In the genomic region with DNA sequence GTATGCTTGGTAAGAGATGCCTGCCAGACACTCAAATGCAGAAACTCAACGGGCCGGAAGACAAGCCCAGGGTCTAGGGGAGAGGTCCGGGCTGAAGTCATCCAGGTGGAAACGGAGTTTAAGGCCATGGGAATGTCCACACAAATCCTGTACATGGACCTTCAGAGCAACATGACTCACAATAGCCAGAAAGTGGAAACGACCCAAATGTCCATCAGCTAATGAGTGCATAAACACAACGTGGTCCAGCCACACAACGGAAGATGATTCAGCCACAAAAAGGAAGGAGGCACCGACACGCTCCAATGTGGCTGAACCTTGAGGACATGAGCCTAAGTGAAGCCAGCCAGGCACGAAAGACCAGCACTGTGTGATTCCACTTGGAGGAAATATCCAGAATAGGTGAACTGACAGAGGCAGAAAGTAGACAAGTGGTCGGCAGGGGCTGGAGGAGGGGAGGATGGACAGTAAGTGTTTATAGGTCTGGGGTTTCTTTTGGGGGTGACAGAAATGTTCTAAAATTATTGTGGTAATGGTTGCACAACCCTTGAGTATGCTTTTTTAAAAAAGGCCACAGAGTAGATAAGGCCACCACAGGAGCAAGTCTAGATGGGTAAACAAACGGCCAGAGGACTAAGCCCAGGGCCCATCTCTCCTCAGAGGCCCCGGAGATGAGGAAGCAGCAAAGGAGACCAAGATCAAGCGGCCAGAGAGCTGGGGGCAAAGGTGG, we compare ENCODE assay signal across 8 cellular contexts.
DNase-seq lines count a peak whose midpoint lies in the region; ATAC-seq, FAIRE-seq and TF ChIP-seq lines count a peak whose summit lies in the region.

No MANE protein-coding gene starts in this region.

- H3K4me3 ChIP-seq in foreskin fibroblast (ENCODE audit: low read depth in 1 of 2, low read length in 2 of 2) (no peak overlapping the region), gastrocnemius medialis (no peak overlapping the region)

- H3K36me3 Mint-ChIP-seq in type B pancreatic cell = peaks cover 4% of the 10 kb centered on the region

- no peak for DNase-seq in GM12892 (ENCODE audit: insufficient read length)
- peak; percentile 90 for DNase-seq in SKM-1 treated with dmso at 0.1 percent for 144 hours (lab: John Stamatoyannopoulos, UW; ENCODE audit: unreplicated experiment)
- peak; percentile 75 to 81 for DNase-seq in foreskin fibroblast
- no peak for DNase-seq in gastrocnemius medialis
- DNase-seq in type B pancreatic cell (ENCODE audit: extremely low spot score, unreplicated experiment) = no peak

- no peak for ATAC-seq in gastrocnemius medialis
- ATAC-seq in HG03521 (IDR thresholded peaks at IDR 0.05; ENCODE audit: unreplicated experiment) = no peak
- no peak for ATAC-seq in HG03457 (IDR thresholded peaks at IDR 0.05; ENCODE audit: unreplicated experiment)
- ATAC-seq in GM21717 (IDR thresholded peaks at IDR 0.05; ENCODE audit: unreplicated experiment) = no peak

- peak overlapping the region; percentile 41 to 81 (median 78) for H3K27ac ChIP-seq in gastrocnemius medialis

- H3K36me3 ChIP-seq in gastrocnemius medialis = no peaks in the 10 kb centered on the region

- intact Hi-C loops in gastrocnemius medialis (cut with DNase I; ENCODE audit: low total_unique reads) = no loop called here

- FAIRE-seq in GM12892 (lab: Jason Lieb, UNC) = peak; percentile 94

- no peak for TF ChIP-seq CTCF in foreskin fibroblast (IDR thresholded peaks at IDR 0.05; ENCODE audit: low read depth, low read length)
- TF ChIP-seq CTCF in gastrocnemius medialis (IDR thresholded peaks at IDR 0.05 in 4 of 5, conservative IDR thresholded peaks at IDR 0.05 in 1 of 5) = no peak
- TF ChIP-seq CTCF in type B pancreatic cell (conservative IDR thresholded peaks at IDR 0.05) = no peak

- H3K4me1 ChIP-seq in gastrocnemius medialis = peaks cover 13 to 30% of the 10 kb centered on the region in 2 donors

- no peaks in the 10 kb centered on the region for H3K27me3 ChIP-seq in gastrocnemius medialis

- peaks cover 12% of the 10 kb centered on the region for H3K27me3 Mint-ChIP-seq in type B pancreatic cell

- no peaks in the 10 kb centered on the region for H3K9me3 ChIP-seq in gastrocnemius medialis

- in situ Hi-C loops in gastrocnemius medialis (cut with MboI; ENCODE audit: low sequenced_read_pairs in 4 of 4) = no loop called here

- H3K4me3 Mint-ChIP-seq in type B pancreatic cell = no peak overlapping the region

- TF ChIP-seq POLR2A in GM12892 (IDR thresholded peaks at IDR 0.05; ENCODE audit: low read depth, low read length) (no peak), gastrocnemius medialis (IDR thresholded peaks at IDR 0.05) (no peak)

- H3K4me1 Mint-ChIP-seq in type B pancreatic cell (ENCODE audit: unreplicated experiment) = peaks cover 11% of the 10 kb centered on the region

- H3K27ac Mint-ChIP-seq in type B pancreatic cell = no peak overlapping the region

- no peaks in the 10 kb centered on the region for H3K9me3 Mint-ChIP-seq in type B pancreatic cell

Comparison
In these comparisons a context has a peak if more than half of its experiments do, and no peak if none do; other contexts are left out.
1. DNase-seq: peak in SKM-1 treated with dmso at 0.1 percent for 144 hours (single experiment) and foreskin fibroblast (2 of 2); none in GM12892 (single experiment), gastrocnemius medialis (0 of 2) and type B pancreatic cell (single experiment).